ENCODE assay signal across 19 cellular contexts in genomic region chr7:96126382-96126781, GRCh38.
"Had no signal": no experiment of that assay in that cellular context is flagged by ENCODE, and none has a peak within 500 bp of the region (broad histone marks: within the 10 kb centered on the region; RNA-seq: fewer than 3 reads in every experiment).

No MANE protein-coding gene starts in this region.

- H3K36me3 ChIP-seq: adrenal gland, neural progenitor cell had no signal

- H3K27ac ChIP-seq: adrenal gland, neural progenitor cell, psoas muscle, thoracic aorta, upper lobe of right lung, WERI-Rb-1 had no signal

- DNase-seq: activated CD4-positive, alpha-beta memory T cell treated with anti-CD3 and anti-CD28 coated beads, Interleukin-2, amount 10 ng/mL, durations not matched to agents 7 days and 5 days; activated CD4-positive, alpha-beta T cell treated with anti-CD3 and anti-CD28 coated beads for 36 hours; activated effector memory CD4-positive, alpha-beta T cell treated with Interleukin-2 at 50 U/mL for 16 hours; activated naive CD4-positive, alpha-beta T cell treated with anti-CD3 and anti-CD28 coated beads, Interleukin-2, amount 50 U/mL, for 16 hours; activated T-cell treated with anti-CD3 and anti-CD28 coated beads, Interleukin-2, amount 50 U/mL, for 4 hours; adrenal gland; hippocampal formation; psoas muscle; stimulated activated CD4-positive, alpha-beta T cell treated with anti-CD3 and anti-CD28 coated beads, Interleukin-12 subunit alpha, Interleukin-12 subunit beta, amount 100 ng/mL, for 4 hours; stimulated activated CD4-positive, alpha-beta T cell treated with anti-CD3 and anti-CD28 coated beads, Interleukin-2, amount 100 ng/mL, for 24 hours; upper lobe of right lung; WERI-Rb-1 had no signal

- FAIRE-seq: colon, endometrium had no signal

- H3K4me3 ChIP-seq: adrenal gland, lung, neural progenitor cell, psoas muscle, thoracic aorta, upper lobe of right lung had no signal

- H3K9ac ChIP-seq: neural progenitor cell had no signal

- ATAC-seq: activated CD4-positive, alpha-beta T cell treated with anti-CD3 and anti-CD28 coated beads for 36 hours; activated T-cell treated with anti-CD3 and anti-CD28 coated beads, Interleukin-2, amount 50 U/mL, for 4 hours; esophagus mucosa; psoas muscle; stimulated activated effector memory CD8-positive, alpha-beta T cell treated with anti-CD3 and anti-CD28 coated beads, Interleukin-12 subunit alpha, Interleukin-12 subunit beta, amount 100 ng/mL, for 72 hours; upper lobe of right lung had no signal

- H2AFZ ChIP-seq: neural progenitor cell had no signal

- H3K4me1 ChIP-seq: adrenal gland, psoas muscle, upper lobe of right lung had no signal

- H3K27me3 ChIP-seq: adrenal gland, neural progenitor cell, upper lobe of right lung had no signal

- H3K9me3 ChIP-seq: adrenal gland, psoas muscle, thoracic aorta, upper lobe of right lung had no signal

- H3K4me2 ChIP-seq: neural progenitor cell had no signal
